Comparison of ENCODE assay signal across 9 cellular contexts in the genomic region with DNA sequence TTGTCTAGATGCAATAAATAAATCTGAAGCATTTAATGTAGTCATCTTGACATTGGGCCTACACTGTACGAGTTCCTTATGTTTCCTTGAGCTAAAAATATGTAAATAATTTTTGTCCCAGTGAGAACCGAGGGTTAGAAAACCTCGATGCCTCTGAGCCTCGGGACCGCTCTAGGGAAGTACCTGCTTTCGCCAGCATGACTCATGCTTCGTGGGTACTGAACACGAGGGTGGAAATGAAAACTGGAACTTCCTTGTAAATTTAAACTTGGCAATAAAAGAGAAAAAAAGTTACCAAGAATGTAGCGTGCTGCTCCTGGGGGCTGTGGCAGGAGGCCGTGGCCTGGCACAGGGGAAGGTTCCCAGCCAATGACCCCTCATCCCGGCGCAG.
DNase-seq lines count a peak whose midpoint lies in the region; ATAC-seq lines count a peak whose summit lies in the region.
"Had no signal": no experiment of that assay in that cellular context is flagged by ENCODE, and none has a peak within 500 bp of the region (broad histone marks: within the 10 kb centered on the region; RNA-seq: fewer than 3 reads in every experiment).

No MANE protein-coding gene starts in this region.

- DNase-seq in RPMI7951 (ENCODE audit: low read depth) (peak; percentile 35), NCI-H1417 (lab: John Stamatoyannopoulos, UW) (no peak), HK-2 (ENCODE audit: unreplicated experiment) (no peak)
- DNase-seq in stimulated activated CD4-positive, alpha-beta T cell treated with anti-CD3 and anti-CD28 coated beads, Interleukin-4, amount 100 ng/mL, for 4 hours = peak; percentile 29 to 34
- DNase-seq: PC-3 had no signal

- peak; percentile 29 for ATAC-seq in GM18520 (IDR thresholded peaks at IDR 0.05; ENCODE audit: unreplicated experiment)
- peak; percentile 49 for ATAC-seq in esophagus mucosa
- ATAC-seq in HG03135 (IDR thresholded peaks at IDR 0.05; ENCODE audit: unreplicated experiment) = no peak
- ATAC-seq in HG03469 (IDR thresholded peaks at IDR 0.05; ENCODE audit: unreplicated experiment) = no peak
- ATAC-seq: PC-3 had no signal

Comparison
In these comparisons a context has a peak if more than half of its experiments do, and no peak if none do; other contexts are left out.
1. ATAC-seq: peak in GM18520 (single experiment) and esophagus mucosa (single experiment); none in HG03135 (single experiment) and HG03469 (single experiment).
2. DNase-seq: peak in RPMI7951 (single experiment) and stimulated activated CD4-positive, alpha-beta T cell treated with anti-CD3 and anti-CD28 coated beads, Interleukin-4, amount 100 ng/mL, for 4 hours (2 of 2); none in NCI-H1417 (0 of 3) and HK-2 (single experiment).